ENCODE assay signal across 8 cellular contexts in the genomic region with DNA sequence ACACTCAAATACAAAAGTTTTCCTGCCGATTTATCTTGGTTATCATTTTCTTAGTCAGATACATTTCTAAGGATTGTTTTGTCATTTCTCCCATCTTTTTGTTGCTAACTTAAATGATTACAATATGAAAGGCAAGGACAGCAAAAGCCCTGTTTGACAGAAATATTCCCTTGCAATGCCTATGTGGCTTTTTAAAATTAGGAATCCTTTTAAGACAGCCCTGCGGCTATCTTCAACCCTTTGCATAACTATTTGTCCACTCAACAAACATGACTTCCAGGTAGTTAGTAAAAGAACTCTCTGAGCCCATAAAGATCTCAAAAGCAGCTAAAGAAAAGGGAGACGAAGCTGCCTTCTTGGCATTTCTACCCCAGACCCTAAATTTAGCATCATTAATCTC.
"Had no signal": no experiment of that assay in that cellular context is flagged by ENCODE, and none has a peak within 500 bp of the region (broad histone marks: within the 10 kb centered on the region; RNA-seq: fewer than 3 reads in every experiment).

No MANE protein-coding gene starts in this region.

- DNase-seq: GDM1, GF-D8 had no signal

- FAIRE-seq: G401.6, GM12878, GM12891, GM12892, GM18507, GM19239 had no signal

- H3K4me3 ChIP-seq: GM12878 had no signal
